ENCODE assay signal across 15 cellular contexts in genomic region chr10:6101181-6101580, GRCh38. TPM values are rescaled to one million over a fixed set of nuclear protein-coding genes. Genes with fewer than 3 reads are reported as not detected.
A peak's percentile ranks its signal among the peaks of the same experiment; 100 is the strongest.
DNase-seq lines count a peak whose midpoint lies in the region; ATAC-seq and TF ChIP-seq lines count a peak whose summit lies in the region.
"Had no signal": no experiment of that assay in that cellular context is flagged by ENCODE, and none has a peak within 500 bp of the region (broad histone marks: within the 10 kb centered on the region; RNA-seq: fewer than 3 reads in every experiment).

No MANE protein-coding gene starts in this region.

- H3K27me3 Mint-ChIP-seq in glutamatergic neuron (ENCODE audit: unreplicated experiment), result peaks cover 3% of the 10 kb centered on the region
- H3K27me3 Mint-ChIP-seq in activated CD4-positive, alpha-beta memory T cell treated with anti-CD3 and anti-CD28 coated beads for 36 hours, result no peaks in the 10 kb centered on the region

- peak; percentile 55 for DNase-seq in glutamatergic neuron
- DNase-seq in COR-L47 (lab: John Stamatoyannopoulos, UW), result no peak
- no peak for DNase-seq in NCI-H2196 treated with DMSO at 0.1 percent for 48 hours (lab: John Stamatoyannopoulos, UW; ENCODE audit: unreplicated experiment)
- no peak for DNase-seq in activated CD4-positive, alpha-beta memory T cell treated with anti-CD3 and anti-CD28 coated beads for 36 hours
- DNase-seq: effector CD4-positive, alpha-beta T cell; NCI-H1436; SK-N-SH; stimulated activated CD4-positive, alpha-beta T cell treated with anti-CD3 and anti-CD28 coated beads, Interleukin-4, amount 100 ng/mL, for 24 hours; stomach had no signal

- intact Hi-C loops in activated CD4-positive, alpha-beta memory T cell treated with anti-CD3 and anti-CD28 coated beads for 36 hours (cut with micrococcal nuclease), result loop anchor here (10.0 kb wide), 1 partner anchor 564 kb away; no protein-coding TSS in a partner anchor

- CTCF ChIA-PET in activated CD4-positive, alpha-beta memory T cell treated with anti-CD3 and anti-CD28 coated beads for 36 hours (lab: Charles Lee), result interaction anchor here (0.7 to 1.2 kb wide), 3 partner anchors 10 to 301 kb away, joined by 3 read pairs; no protein-coding TSS in a partner anchor

- no peak for TF ChIP-seq POLR2A in GM18505 (IDR thresholded peaks at IDR 0.05; ENCODE audit: borderline replicate concordance, extremely low read depth, insufficient read depth, insufficient read length)

- POLR2A ChIA-PET in activated CD4-positive, alpha-beta memory T cell treated with anti-CD3 and anti-CD28 coated beads for 36 hours (lab: Charles Lee), result no interaction called here

- H3K9me3 Mint-ChIP-seq in glutamatergic neuron (ENCODE audit: unreplicated experiment), result peaks cover 10% of the 10 kb centered on the region
- no peaks in the 10 kb centered on the region for H3K9me3 Mint-ChIP-seq in activated CD4-positive, alpha-beta memory T cell treated with anti-CD3 and anti-CD28 coated beads for 36 hours

- H3K27ac Mint-ChIP-seq in glutamatergic neuron (ENCODE audit: unreplicated experiment), result peak overlapping the region; percentile 96
- H3K27ac Mint-ChIP-seq in activated CD4-positive, alpha-beta memory T cell treated with anti-CD3 and anti-CD28 coated beads for 36 hours, result no peak overlapping the region

- ATAC-seq in GM18861 (IDR thresholded peaks at IDR 0.05; ENCODE audit: unreplicated experiment) (peak; percentile 89), GM21529 (IDR thresholded peaks at IDR 0.05; ENCODE audit: unreplicated experiment) (peak; percentile 98), HG03159 (IDR thresholded peaks at IDR 0.05; ENCODE audit: unreplicated experiment) (peak; percentile 53), GM18505 (IDR thresholded peaks at IDR 0.05; ENCODE audit: unreplicated experiment) (no peak)

- peaks cover 61% of the 10 kb centered on the region for H3K4me1 Mint-ChIP-seq in glutamatergic neuron (ENCODE audit: low read depth, unreplicated experiment)
- peaks cover 19% of the 10 kb centered on the region for H3K4me1 Mint-ChIP-seq in activated CD4-positive, alpha-beta memory T cell treated with anti-CD3 and anti-CD28 coated beads for 36 hours (ENCODE audit: low read depth)

- TF ChIP-seq CTCF in glutamatergic neuron (IDR thresholded peaks at IDR 0.05; ENCODE audit: partially characterized antibody, unreplicated experiment), result no peak

- no peaks in the 10 kb centered on the region for H3K36me3 Mint-ChIP-seq in glutamatergic neuron (ENCODE audit: unreplicated experiment)
- peaks cover 53% of the 10 kb centered on the region for H3K36me3 Mint-ChIP-seq in activated CD4-positive, alpha-beta memory T cell treated with anti-CD3 and anti-CD28 coated beads for 36 hours

- H3K4me3 Mint-ChIP-seq in glutamatergic neuron (ENCODE audit: unreplicated experiment), result peak overlapping the region; percentile 50
- no peak overlapping the region for H3K4me3 Mint-ChIP-seq in activated CD4-positive, alpha-beta memory T cell treated with anti-CD3 and anti-CD28 coated beads for 36 hours

RNA-seq across cellular contexts. Expression of gene RBM17, which starts 12.3 kb away (rescaled TPM):
- total RNA-seq in glutamatergic neuron (ENCODE audit: unreplicated experiment), result 171 TPM
- total RNA-seq in activated CD4-positive, alpha-beta memory T cell treated with anti-CD3 and anti-CD28 coated beads for 36 hours, result 100 to 1,000 TPM; 151 to 155 TPM

RNA-seq across cellular contexts. Expression of gene IL2RA, which starts 39.0 kb away (rescaled TPM):
- total RNA-seq in glutamatergic neuron (ENCODE audit: unreplicated experiment), result not detected
- 100 to 1,000 TPM; 961 to 988 TPM for total RNA-seq in activated CD4-positive, alpha-beta memory T cell treated with anti-CD3 and anti-CD28 coated beads for 36 hours
- total RNA-seq: astrocyte, frontal cortex had no signal

Comparison
In these comparisons a context has a peak if more than half of its experiments do, and no peak if none do; other contexts are left out.
1. RNA of gene IL2RA, which starts 39.0 kb away (total RNA-seq): 961 to 988 TPM in activated CD4-positive, alpha-beta memory T cell treated with anti-CD3 and anti-CD28 coated beads for 36 hours; not detected in glutamatergic neuron (single experiment); every median in the first group is over 100 times any median in the second.